In the genomic region with DNA sequence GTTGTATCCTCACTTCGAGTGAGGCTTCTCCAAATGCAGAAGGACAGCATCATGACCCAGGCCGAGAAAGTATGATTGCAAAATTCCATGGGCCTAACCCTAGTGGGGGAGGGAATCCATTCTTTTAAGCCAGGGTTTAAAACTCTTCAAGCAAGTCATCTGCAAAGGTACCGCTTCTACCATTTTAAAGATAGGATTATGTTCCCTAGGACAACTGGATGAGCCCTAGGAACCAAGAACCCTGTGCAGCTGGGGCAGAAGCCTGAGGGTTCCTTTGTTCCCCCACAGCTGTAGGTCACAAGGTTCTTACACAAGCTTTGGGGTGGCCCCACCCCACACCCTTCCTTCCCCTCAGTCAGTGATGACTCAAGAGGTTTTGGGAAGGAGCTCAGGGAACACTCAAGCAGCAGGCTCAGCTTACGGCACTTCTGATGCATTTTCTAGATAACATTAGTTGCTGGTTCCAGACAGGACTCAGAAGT, we compare ENCODE assay signal across 10 cellular contexts. TPM values are rescaled to one million over a fixed set of nuclear protein-coding genes. Genes with fewer than 3 reads are reported as not detected.
DNase-seq lines count a peak whose midpoint lies in the region; ATAC-seq and TF ChIP-seq lines count a peak whose summit lies in the region.
"Had no signal": no experiment of that assay in that cellular context is flagged by ENCODE, and none has a peak within 500 bp of the region (broad histone marks: within the 10 kb centered on the region; RNA-seq: fewer than 3 reads in every experiment).

No MANE protein-coding gene starts in this region.

- DNase-seq in HL-60 (ENCODE audit: low read depth in 1 of 2, low spot score in 1 of 2) (peak; percentile 89 to 93), adrenal gland (peak in 6 of 7 donors; percentile 50 to 76 (median 60)), right atrium auricular region (ENCODE audit: low spot score) (peak; percentile 73), NCI-H2196 treated with DMSO at 0.1 percent for 48 hours (lab: John Stamatoyannopoulos, UW; ENCODE audit: unreplicated experiment) (no peak), NCI-H2029 treated with DMSO at 0.1 percent for 48 hours (lab: John Stamatoyannopoulos, UW) (no peak)
- DNase-seq in stimulated activated naive B cell treated with anti-CD40 and anti-IgM and Interleukin-4, amounts not matched to agents 10 μg/mL and 1 μg/mL and 100 μg/mL, for 72 hours: no peak
- no peak for DNase-seq in activated T-cell treated with anti-CD3 and anti-CD28 coated beads, Interleukin-2, amount 50 U/mL, for 1 hour
- DNase-seq: activated effector memory CD4-positive, alpha-beta T cell treated with Interleukin-2 at 50 U/mL for 16 hours had no signal

- no peaks in the 10 kb centered on the region for H3K9me3 Mint-ChIP-seq in stimulated activated naive B cell treated with anti-CD40 and anti-IgM and Interleukin-4, amounts not matched to agents 10 μg/mL and 1 μg/mL and 100 μg/mL, for 72 hours

- H3K4me3 ChIP-seq in HL-60 (replicated peaks; ENCODE audit: insufficient read depth, low read length) (peak overlapping the region; percentile 24; the same call in 1 of the 2 replicates), adrenal gland (no peak overlapping the region), right atrium auricular region (peak overlapping the region in 1 of 2 donors; percentile 25)
- H3K4me3 ChIP-seq: SK-N-MC had no signal

- H3K9me3 ChIP-seq in adrenal gland (replicated peaks in 1 of 3): no peaks in the 10 kb centered on the region
- H3K9me3 ChIP-seq in right atrium auricular region: no peaks in the 10 kb centered on the region

- no peak for TF ChIP-seq CTCF in HL-60 (IDR thresholded peaks at IDR 0.05; ENCODE audit: insufficient read depth, low read length)
- TF ChIP-seq CTCF in adrenal gland (IDR thresholded peaks at IDR 0.05): no peak
- TF ChIP-seq CTCF in right atrium auricular region (IDR thresholded peaks at IDR 0.05): no peak

- peaks cover 6 to 8% of the 10 kb centered on the region in 2 donors for H3K36me3 Mint-ChIP-seq in stimulated activated naive B cell treated with anti-CD40 and anti-IgM and Interleukin-4, amounts not matched to agents 10 μg/mL and 1 μg/mL and 100 μg/mL, for 72 hours

- H3K36me3 ChIP-seq in adrenal gland (replicated peaks in 1 of 2): no peaks in the 10 kb centered on the region
- no peaks in the 10 kb centered on the region for H3K36me3 ChIP-seq in right atrium auricular region

- TF ChIP-seq POLR2A in adrenal gland (IDR thresholded peaks at IDR 0.05): no peak

- intact Hi-C loops in adrenal gland (cut with DNase I): no loop called here

- H3K27me3 ChIP-seq in HL-60 (ENCODE audit: insufficient read depth, poor library complexity, severe bottlenecking) (no peaks in the 10 kb centered on the region), adrenal gland (no peaks in the 10 kb centered on the region), right atrium auricular region (no peaks in the 10 kb centered on the region)

- H3K4me1 ChIP-seq in adrenal gland (replicated peaks in 1 of 2) (no peaks in the 10 kb centered on the region), right atrium auricular region (no peaks in the 10 kb centered on the region)

- H3K4me1 Mint-ChIP-seq in stimulated activated naive B cell treated with anti-CD40 and anti-IgM and Interleukin-4, amounts not matched to agents 10 μg/mL and 1 μg/mL and 100 μg/mL, for 72 hours: peaks cover 18 to 27% of the 10 kb centered on the region in 2 donors

- H3K27ac ChIP-seq in HL-60 (replicated peaks): peak overlapping the region; percentile 41
- H3K27ac ChIP-seq in adrenal gland: peak overlapping the region in 4 of 5 donors; percentile 13 to 61 (median 33)
- no peak overlapping the region for H3K27ac ChIP-seq in right atrium auricular region
- H3K27ac ChIP-seq: SK-N-MC had no signal

- peak overlapping the region; percentile 59 to 77 for H3K4me3 Mint-ChIP-seq in stimulated activated naive B cell treated with anti-CD40 and anti-IgM and Interleukin-4, amounts not matched to agents 10 μg/mL and 1 μg/mL and 100 μg/mL, for 72 hours

- WGBS in adrenal gland, 4 donors: 68 to 77% (median 71%) methylated on average over 4 of the region's 4 CpGs

- no peaks in the 10 kb centered on the region for H3K27me3 Mint-ChIP-seq in stimulated activated naive B cell treated with anti-CD40 and anti-IgM and Interleukin-4, amounts not matched to agents 10 μg/mL and 1 μg/mL and 100 μg/mL, for 72 hours

- ATAC-seq in stimulated activated naive B cell treated with anti-CD40 and anti-IgM and Interleukin-4, amounts not matched to agents 10 μg/mL and 1 μg/mL and 100 μg/mL, for 72 hours (replicated peaks): no peak
- ATAC-seq in GM21529 (IDR thresholded peaks at IDR 0.05; ENCODE audit: unreplicated experiment): no peak

- no peak overlapping the region for H3K27ac Mint-ChIP-seq in stimulated activated naive B cell treated with anti-CD40 and anti-IgM and Interleukin-4, amounts not matched to agents 10 μg/mL and 1 μg/mL and 100 μg/mL, for 72 hours

RNA-seq across cellular contexts. Expression of a gene that starts 13.5 kb away (rescaled TPM):
- total RNA-seq in adrenal gland (1 to 10 TPM in 6 of 8 donors, under 1 TPM in 2; 0.18 to 2.9 (median 1.6) TPM), right atrium auricular region (under 1 TPM; 0.19 to 0.63 TPM)
- 1 to 10 TPM in 2 of 3 donors, under 1 TPM in 1; 0.62 to 2.3 (median 1.1) TPM for polyA plus RNA-seq in adrenal gland

RNA-seq across cellular contexts. Expression of a gene that starts 49.4 kb away (rescaled TPM):
- 100 to 1,000 TPM in 7 of 8 donors, 10 to 100 TPM in 1; 45.2 to 302 (median 205) TPM for total RNA-seq in adrenal gland
- polyA plus RNA-seq in adrenal gland: 10 to 100 TPM; 47.2 to 98.5 (median 83.4) TPM
- total RNA-seq in right atrium auricular region: 10 to 100 TPM; 17.6 to 22.6 TPM

RNA-seq across cellular contexts. Expression of a gene that starts 56.5 kb away (rescaled TPM):
- 10 to 100 TPM; 19.3 to 87.5 (median 45.5) TPM for total RNA-seq in adrenal gland
- 10 to 100 TPM; 11.7 to 25.6 (median 19.6) TPM for polyA plus RNA-seq in adrenal gland
- 10 to 100 TPM in 1 of 2 donors, 1 to 10 TPM in 1; 8.9 to 19.6 TPM for total RNA-seq in right atrium auricular region

Comparison
In these comparisons a context has a peak if more than half of its experiments do, and no peak if none do; other contexts are left out.
1. DNase-seq: peak in HL-60 (2 of 2), adrenal gland (6 of 7) and right atrium auricular region (single experiment); none in stimulated activated naive B cell treated with anti-CD40 and anti-IgM and Interleukin-4, amounts not matched to agents 10 μg/mL and 1 μg/mL and 100 μg/mL, for 72 hours (single experiment), activated T-cell treated with anti-CD3 and anti-CD28 coated beads, Interleukin-2, amount 50 U/mL, for 1 hour (single experiment), NCI-H2196 treated with DMSO at 0.1 percent for 48 hours (single experiment) and NCI-H2029 treated with DMSO at 0.1 percent for 48 hours (single experiment).
2. H3K27ac ChIP-seq: peak in HL-60 (single experiment) and adrenal gland (4 of 5); none in right atrium auricular region (0 of 2).